ENCODE assay signal across 27 cellular contexts in the genomic region with DNA sequence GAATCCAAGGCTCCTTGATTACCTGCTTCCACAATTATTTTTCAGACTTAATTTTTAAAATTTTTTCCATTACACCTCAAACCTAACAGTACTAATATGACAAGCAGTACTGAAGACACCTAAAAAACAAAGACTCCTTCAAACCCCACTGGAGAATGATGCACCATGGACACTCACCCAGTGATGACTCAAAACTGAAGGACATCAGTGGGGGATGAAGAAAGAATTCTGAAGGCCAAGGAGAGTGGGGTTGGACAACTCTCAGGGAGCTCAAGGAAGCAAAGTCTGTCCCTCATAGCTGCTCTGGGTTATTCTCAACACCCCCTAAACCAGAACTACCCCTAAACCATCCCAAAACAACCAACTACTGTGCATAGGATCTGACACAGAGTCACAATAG. TPM values are rescaled to one million over a fixed set of nuclear protein-coding genes. Genes with fewer than 3 reads are reported as not detected.
DNase-seq lines count a peak whose midpoint lies in the region; ATAC-seq, FAIRE-seq and TF ChIP-seq lines count a peak whose summit lies in the region.
"Had no signal": no experiment of that assay in that cellular context is flagged by ENCODE, and none has a peak within 500 bp of the region (broad histone marks: within the 10 kb centered on the region; RNA-seq: fewer than 3 reads in every experiment).

No MANE protein-coding gene starts in this region.

- no peak overlapping the region for H2AK5ac ChIP-seq in mesenchymal stem cell (ENCODE audit: low read length, severe bottlenecking)

- TF ChIP-seq POLR2A in endothelial cell of umbilical vein (IDR thresholded peaks at IDR 0.05; ENCODE audit: low read depth, low read length), result no peak

- H3K27ac Mint-ChIP-seq in Calu3 (ENCODE audit: unreplicated experiment), result peak overlapping the region; percentile 7
- H3K27ac Mint-ChIP-seq in T-cell, result no peak overlapping the region
- H3K27ac Mint-ChIP-seq in activated naive CD4-positive, alpha-beta T cell treated with anti-CD3 and anti-CD28 coated beads, Interleukin-2, amount 50 U/mL, for 72 hours, result no peak overlapping the region
- H3K27ac Mint-ChIP-seq: activated CD4-positive, alpha-beta memory T cell treated with anti-CD3 and anti-CD28 coated beads for 36 hours; activated naive CD8-positive, alpha-beta T cell treated with anti-CD3 and anti-CD28 coated beads, Interleukin-2, amount 10 ng/mL, durations not matched to agents 7 days and 5 days; naive B cell had no signal

- H4K91ac ChIP-seq in mesenchymal stem cell (ENCODE audit: low read length), result no peak overlapping the region

- POLR2A ChIA-PET in endothelial cell of umbilical vein (lab: Charles Lee) (interaction anchor here (1.0 kb wide), 1 partner anchor 25 kb away, joined by 3 read pairs; no protein-coding TSS in a partner anchor), T-cell (lab: Charles Lee) (no interaction called here)

- H2BK12ac ChIP-seq in mesenchymal stem cell (ENCODE audit: low read length in 2 of 2), result no peak overlapping the region

- H3K27me3 ChIP-seq in endothelial cell of umbilical vein (ENCODE audit: control insufficient read depth in 2 of 2, insufficient read depth in 2 of 2, low read length in 2 of 2) (no peaks in the 10 kb centered on the region), mesenchymal stem cell (ENCODE audit: control insufficient read depth in 1 of 2, insufficient read depth in 1 of 2, low read length in 2 of 2) (no peaks in the 10 kb centered on the region)

- CTCF ChIA-PET in Calu3 (lab: Charles Lee), result no interaction called here
- CTCF ChIA-PET in endothelial cell of umbilical vein (lab: Charles Lee), result interaction anchor here (0.7 to 8.6 kb wide), 12 partner anchors 13 to 214 kb away, joined by 3 to 91 read pairs (median 4); no protein-coding TSS in a partner anchor
- CTCF ChIA-PET in T-cell (lab: Charles Lee), result no interaction called here

- H2BK5ac ChIP-seq in mesenchymal stem cell (ENCODE audit: low read depth, low read length, poor library complexity, severe bottlenecking), result no peak overlapping the region

- H3K9me3 Mint-ChIP-seq in Calu3 (ENCODE audit: low read depth, unreplicated experiment) (no peaks in the 10 kb centered on the region), T-cell (peaks cover 9 to 33% (median 22%) of the 10 kb centered on the region in 3 donors)
- peaks cover 11 to 16% of the 10 kb centered on the region in 2 donors for H3K9me3 Mint-ChIP-seq in activated naive CD4-positive, alpha-beta T cell treated with anti-CD3 and anti-CD28 coated beads, Interleukin-2, amount 50 U/mL, for 72 hours

- peaks cover 57% of the 10 kb centered on the region for H3K4me1 ChIP-seq in endothelial cell of umbilical vein (ENCODE audit: control insufficient read depth, extremely low read depth, insufficient read depth, low read length)
- H3K4me1 ChIP-seq in mesenchymal stem cell (ENCODE audit: control insufficient read depth, insufficient read depth, low read depth, low read length), result no peaks in the 10 kb centered on the region

- no peak overlapping the region for H3K18ac ChIP-seq in mesenchymal stem cell (ENCODE audit: low read depth in 1 of 2, low read length in 2 of 2)

- ATAC-seq in HG02970 (IDR thresholded peaks at IDR 0.05; ENCODE audit: low FRiP score, unreplicated experiment) (no peak), T-cell (replicated peaks in 1 of 4) (no peak)
- no peak for ATAC-seq in activated naive CD4-positive, alpha-beta T cell treated with anti-CD3 and anti-CD28 coated beads, Interleukin-2, amount 50 U/mL, for 72 hours
- ATAC-seq: activated CD4-positive, CD25-positive, alpha-beta regulatory T cell treated with anti-CD3 and anti-CD28 coated beads, Interleukin-2, amount 50 U/mL, for 24 hours had no signal

- H3K9ac ChIP-seq in endothelial cell of umbilical vein (replicated peaks; ENCODE audit: extremely low read depth, insufficient read depth, low read length), result no peak overlapping the region
- no peak overlapping the region for H3K9ac ChIP-seq in mesenchymal stem cell (ENCODE audit: low read length)
- H3K9ac ChIP-seq: BLaER1 had no signal

- peaks cover 98% of the 10 kb centered on the region for H3K79me2 ChIP-seq in endothelial cell of umbilical vein (ENCODE audit: control insufficient read depth, insufficient read depth, low read length)

- H3K4me1 Mint-ChIP-seq in Calu3 (ENCODE audit: low read depth, unreplicated experiment) (peaks cover 41% of the 10 kb centered on the region), T-cell (peaks cover 13 to 15% (median 14%) of the 10 kb centered on the region in 3 donors)

- TF ChIP-seq CTCF in Calu3 (IDR thresholded peaks at IDR 0.05; ENCODE audit: unreplicated experiment), result no peak
- no peak for TF ChIP-seq CTCF in endothelial cell of umbilical vein (IDR thresholded peaks at IDR 0.05; ENCODE audit: extremely low read depth in 1 of 2, insufficient read depth in 1 of 2, low read depth in 1 of 2, low read length in 2 of 2)

- H2AFZ ChIP-seq in endothelial cell of umbilical vein (ENCODE audit: low read depth, low read length), result no peak overlapping the region
- no peak overlapping the region for H2AFZ ChIP-seq in mesenchymal stem cell (ENCODE audit: low read depth, low read length)

- intact Hi-C loops in Calu3 (cut with micrococcal nuclease; ENCODE audit: unreplicated experiment), result loop anchor here (5.0 kb wide), 1 partner anchor 192 kb away; no protein-coding TSS in a partner anchor
- intact Hi-C loops in endothelial cell of umbilical vein (cut with micrococcal nuclease), result loop anchor here (10.0 kb wide), 1 partner anchor 335 kb away; the partner anchor contains the start of gene GCLM

- no peak overlapping the region for H2BK15ac ChIP-seq in mesenchymal stem cell (ENCODE audit: low read depth, poor library complexity, severe bottlenecking)

- BruUV-seq in Calu3 (replicated peaks; lab: Mats Ljungman, UMichigan), result no TSS peak
- no TSS peak for BruUV-seq in endothelial cell of umbilical vein (replicated peaks; lab: Mats Ljungman, UMichigan)

- no peak overlapping the region for H3K4me3 ChIP-seq in endothelial cell of umbilical vein (replicated peaks in 1 of 3; ENCODE audit: insufficient read depth in 1 of 3, low read depth in 1 of 3, low read length in 3 of 3)
- H3K4me3 ChIP-seq in mesenchymal stem cell (ENCODE audit: insufficient read depth in 1 of 2, low read depth in 1 of 2, low read length in 2 of 2), result no peak overlapping the region
- H3K4me3 ChIP-seq: BLaER1 had no signal

- no peak overlapping the region for H3K4ac ChIP-seq in mesenchymal stem cell (ENCODE audit: low read depth in 1 of 2, low read length in 2 of 2)

- H3K79me1 ChIP-seq in mesenchymal stem cell (replicated peaks; ENCODE audit: low read length, poor library complexity, severe bottlenecking), result no peaks in the 10 kb centered on the region

- H3K36me3 Mint-ChIP-seq in Calu3 (ENCODE audit: insufficient read depth, unreplicated experiment) (peaks cover 26% of the 10 kb centered on the region), T-cell (no peaks in the 10 kb centered on the region)
- peaks cover 15 to 30% of the 10 kb centered on the region in 2 donors for H3K36me3 Mint-ChIP-seq in activated naive CD4-positive, alpha-beta T cell treated with anti-CD3 and anti-CD28 coated beads, Interleukin-2, amount 50 U/mL, for 72 hours
- H3K36me3 Mint-ChIP-seq: activated naive CD8-positive, alpha-beta T cell treated with anti-CD3 and anti-CD28 coated beads, Interleukin-2, amount 10 ng/mL, durations not matched to agents 7 days and 5 days had no signal

- H3K27me3 Mint-ChIP-seq in Calu3 (ENCODE audit: unreplicated experiment), result no peaks in the 10 kb centered on the region
- peaks cover 72 to 77% of the 10 kb centered on the region in 2 donors for H3K27me3 Mint-ChIP-seq in T-cell

- H3K4me2 ChIP-seq in endothelial cell of umbilical vein (ENCODE audit: insufficient read depth, low read length) (peak overlapping the region; percentile 50), mesenchymal stem cell (ENCODE audit: low read length, poor library complexity, severe bottlenecking) (peak overlapping the region; percentile 17)

- no peaks in the 10 kb centered on the region for H3K36me3 ChIP-seq in endothelial cell of umbilical vein (ENCODE audit: control insufficient read depth in 2 of 2, extremely low read depth in 1 of 2, insufficient read depth in 2 of 2, low read length in 2 of 2)
- peaks cover 0 to 4% of the 10 kb centered on the region in 2 experiments for H3K36me3 ChIP-seq in mesenchymal stem cell (ENCODE audit: control insufficient read depth in 1 of 2, insufficient read depth in 2 of 2, low read depth in 1 of 2, low read length in 2 of 2)
- H3K36me3 ChIP-seq: BLaER1 had no signal

- H3K14ac ChIP-seq in mesenchymal stem cell (ENCODE audit: low read length in 2 of 2), result no peak overlapping the region

- dilution Hi-C loops in endothelial cell of umbilical vein (cut with MboI; ENCODE audit: extremely low pct_ligation_motif_present, low sequenced_read_pairs), result no loop called here

- H3K27ac ChIP-seq in endothelial cell of umbilical vein (ENCODE audit: insufficient read depth, low read depth, low read length), result peak overlapping the region; percentile 14
- H3K27ac ChIP-seq in mesenchymal stem cell (ENCODE audit: low read length, poor library complexity, severe bottlenecking), result peak overlapping the region; percentile 70
- H3K27ac ChIP-seq: BLaER1 had no signal

- H2BK120ac ChIP-seq in mesenchymal stem cell (ENCODE audit: low read depth, low read length), result no peak overlapping the region

- no peak for FAIRE-seq in endothelial cell of umbilical vein (lab: Jason Lieb, UNC)
- FAIRE-seq: GM12891, small intestine had no signal

- H3K9me1 ChIP-seq in endothelial cell of umbilical vein (replicated peaks; ENCODE audit: control insufficient read depth, extremely low read depth, insufficient read depth, low read length), result no peaks in the 10 kb centered on the region

- H4K20me1 ChIP-seq in endothelial cell of umbilical vein (replicated peaks; ENCODE audit: control insufficient read depth, extremely low read depth, insufficient read depth, low read length), result peaks cover 4% of the 10 kb centered on the region

- no peak overlapping the region for H4K8ac ChIP-seq in mesenchymal stem cell (ENCODE audit: low read length)

- H3K9me3 ChIP-seq in endothelial cell of umbilical vein (replicated peaks; ENCODE audit: control insufficient read depth, insufficient read depth, low read length), result no peaks in the 10 kb centered on the region
- H3K9me3 ChIP-seq in mesenchymal stem cell (ENCODE audit: control insufficient read depth, low read length), result no peaks in the 10 kb centered on the region

- DNase-seq in Calu3 (no peak), LHCN-M2 (ENCODE audit: low read depth) (peak; percentile 29), endothelial cell of umbilical vein (ENCODE audit: low read depth, low spot score) (no peak), mesenchymal stem cell (no peak), NCI-H2029 (lab: John Stamatoyannopoulos, UW) (no peak), T-cell (no peak)
- DNase-seq in activated naive CD4-positive, alpha-beta T cell treated with anti-CD3 and anti-CD28 coated beads, Interleukin-2, amount 50 U/mL, for 72 hours (ENCODE audit: low spot score in 2 of 2), result no peak
- DNase-seq: activated CD4-positive, alpha-beta memory T cell treated with anti-CD3 and anti-CD28 coated beads for 36 hours; activated effector memory CD4-positive, alpha-beta T cell treated with Interleukin-2 at 50 U/mL for 16 hours; activated naive CD8-positive, alpha-beta T cell treated with anti-CD3 and anti-CD28 coated beads, Interleukin-2, amount 10 ng/mL, durations not matched to agents 7 days and 5 days; activated T-cell treated with anti-CD3 and anti-CD28 coated beads for 4 hours; DND-41; effector memory CD4-positive, alpha-beta T cell; H7; head of caudate nucleus; naive B cell; NCI-H1092 treated with DMSO at 0.1 percent for 48 hours; NCI-H2029 treated with DMSO at 0.1 percent for 48 hours; NCI-H345; NCI-H774; SHP77; small intestine; stimulated activated CD4-positive, alpha-beta T cell treated with anti-CD3 and anti-CD28 coated beads, Interleukin-1b, Interleukin-23, amount 100 ng/mL, for 48 hours had no signal

- no peak overlapping the region for H3K23ac ChIP-seq in mesenchymal stem cell (ENCODE audit: low read length in 2 of 2)

- H3K4me3 Mint-ChIP-seq in Calu3 (ENCODE audit: low read depth, unreplicated experiment) (no peak overlapping the region), T-cell (no peak overlapping the region)
- H3K4me3 Mint-ChIP-seq: activated CD4-positive, alpha-beta memory T cell treated with anti-CD3 and anti-CD28 coated beads for 36 hours; activated naive CD8-positive, alpha-beta T cell treated with anti-CD3 and anti-CD28 coated beads, Interleukin-2, amount 10 ng/mL, durations not matched to agents 7 days and 5 days had no signal

RNA-seq across cellular contexts. Expression of gene ARHGAP29, which starts 2.4 kb away (rescaled TPM):
- 57.9 and 62.6 TPM in 2 replicates for total RNA-seq in Calu3 (2022)
- 17.9 and 18.1 TPM in 2 replicates for total RNA-seq in LHCN-M2 (2014; rRNA removed)
- polyA plus RNA-seq in LHCN-M2 (2012), result 9.4 TPM
- 199 and 215 TPM in 2 replicates for total RNA-seq in endothelial cell of umbilical vein
- 47.2 and 56.3 TPM in 2 replicates for polyA plus RNA-seq in endothelial cell of umbilical vein
- polyA plus RNA-seq in endothelial cell of umbilical vein (2011; cell fraction: cytosol; rRNA removed), result 59.2 and 63.7 TPM in 2 replicates
- polyA plus RNA-seq in endothelial cell of umbilical vein (2011; cell fraction: nucleus; rRNA removed), result 194 and 251 TPM in 2 replicates
- polyA plus RNA-seq in endothelial cell of umbilical vein (2012), result 93.5 and 141 TPM in 2 replicates
- 189 and 190 TPM in 2 replicates for polyA minus RNA-seq in endothelial cell of umbilical vein
- 2.3 TPM for polyA minus RNA-seq in endothelial cell of umbilical vein (2011; cell fraction: cytosol; rRNA and poly(A)+ RNA removed)
- polyA minus RNA-seq in endothelial cell of umbilical vein (2011; cell fraction: nucleus; rRNA and poly(A)+ RNA removed), result 458 and 651 TPM in 2 replicates
- 4.1 TPM for polyA plus RNA-seq in mesenchymal stem cell (2013, experiment 1 of 2)
- 4.1 TPM for polyA plus RNA-seq in mesenchymal stem cell (2013, experiment 2 of 2)
- under 1 TPM in 3 of 5 donors, not detected in 2; 0.13 to 0.54 (median 0.18) TPM for total RNA-seq in T-cell
- under 1 TPM in 1 of 2 donors, not detected in 1; 0.16 TPM for total RNA-seq in activated naive CD4-positive, alpha-beta T cell treated with anti-CD3 and anti-CD28 coated beads, Interleukin-2, amount 50 U/mL, for 72 hours
- total RNA-seq: activated naive CD8-positive, alpha-beta T cell treated with anti-CD3 and anti-CD28 coated beads, Interleukin-2, amount 10 ng/mL, durations not matched to agents 7 days and 5 days had no signal

Comparison
In these comparisons a context has a peak if more than half of its experiments do, and no peak if none do; other contexts are left out.
1. RNA of gene ARHGAP29, which starts 2.4 kb away (total RNA-seq): 199 to 215 TPM in endothelial cell of umbilical vein, 57.9 to 62.6 TPM in Calu3 and 17.9 to 18.1 TPM in LHCN-M2; 0.16 TPM in activated naive CD4-positive, alpha-beta T cell treated with anti-CD3 and anti-CD28 coated beads, Interleukin-2, amount 50 U/mL, for 72 hours and 0.13 to 0.54 TPM in T-cell; every median in the first group is over 10 times any median in the second.